Comparison of ENCODE assay signal across 16 cellular contexts in genomic region chr9:127035423-127035822, GRCh38.
A peak's percentile ranks its signal among the peaks of the same experiment; 100 is the strongest.
DNase-seq lines count a peak whose midpoint lies in the region; ATAC-seq and TF ChIP-seq lines count a peak whose summit lies in the region.
"Had no signal": no experiment of that assay in that cellular context is flagged by ENCODE, and none has a peak within 500 bp of the region (broad histone marks: within the 10 kb centered on the region; RNA-seq: fewer than 3 reads in every experiment).

No MANE protein-coding gene starts in this region.

- DNase-seq in breast epithelium (ENCODE audit: low spot score in 2 of 2): no peak
- DNase-seq in MCF 10A (ENCODE audit: unreplicated experiment): no peak
- DNase-seq in left cardiac atrium: peak; percentile 64
- peak; percentile 72 for DNase-seq in sciatic nerve (ENCODE audit: low spot score)
- no peak for DNase-seq in vagina (ENCODE audit: extremely low spot score in 2 of 2)
- DNase-seq in nucleus accumbens (lab: John Stamatoyannopoulos, UW): no peak
- DNase-seq in SIG-M5 (lab: John Stamatoyannopoulos, UW): no peak
- DNase-seq: cerebellar nuclear complex; MG63; occipital lobe; stimulated activated CD4-positive, alpha-beta T cell treated with anti-CD3 and anti-CD28 coated beads, Interleukin-15, amount 100 ng/mL, for 24 hours; T-helper 2 cell had no signal

- H3K4me1 ChIP-seq in breast epithelium (peaks cover 0 to 21% of the 10 kb centered on the region in 2 donors), vagina (peaks cover 25% of the 10 kb centered on the region)

- CTCF ChIA-PET in MCF 10A (lab: Yijun Ruan, JAX): no interaction called here

- no peaks in the 10 kb centered on the region for H3K4me1 Mint-ChIP-seq in MCF 10A (ENCODE audit: insufficient read depth, unreplicated experiment)
- H3K4me1 Mint-ChIP-seq: activated naive CD4-positive, alpha-beta T cell treated with anti-CD3 and anti-CD28 coated beads, Interleukin-2, amount 50 U/mL, for 24 hours had no signal

- TF ChIP-seq POLR2A in breast epithelium (IDR thresholded peaks at IDR 0.05) (no peak), vagina (IDR thresholded peaks at IDR 0.05) (no peak)

- intact Hi-C loops in breast epithelium (cut with DNase I; ENCODE audit: low total_unique reads): no loop called here
- intact Hi-C loops in MCF 10A (cut with micrococcal nuclease): no loop called here
- intact Hi-C loops in left cardiac atrium (cut with DNase I): no loop called here
- intact Hi-C loops in sciatic nerve (cut with DNase I): no loop called here
- intact Hi-C loops in vagina (cut with DNase I): loop anchor here (5.0 to 10.0 kb wide), 2 partner anchors 89 to 152 kb away; partner anchors contain the start of gene ANGPTL2

- no peak overlapping the region for H3K27ac Mint-ChIP-seq in MCF 10A (ENCODE audit: low read depth, unreplicated experiment)
- H3K27ac Mint-ChIP-seq: activated naive CD4-positive, alpha-beta T cell treated with anti-CD3 and anti-CD28 coated beads, Interleukin-2, amount 50 U/mL, for 24 hours; type B pancreatic cell had no signal

- H3K36me3 Mint-ChIP-seq in MCF 10A (ENCODE audit: insufficient read depth, unreplicated experiment): no peaks in the 10 kb centered on the region
- H3K36me3 Mint-ChIP-seq: type B pancreatic cell had no signal

- peak; percentile 90 to 91 for ATAC-seq in left cardiac atrium
- peak; percentile 90 for ATAC-seq in sciatic nerve
- no peak for ATAC-seq in HG03342 (IDR thresholded peaks at IDR 0.05; ENCODE audit: unreplicated experiment)

- H3K4me3 ChIP-seq in breast epithelium: no peak overlapping the region
- no peak overlapping the region for H3K4me3 ChIP-seq in vagina
- H3K4me3 ChIP-seq: MG63 had no signal

- H3K9me3 ChIP-seq in breast epithelium (no peaks in the 10 kb centered on the region), vagina (no peaks in the 10 kb centered on the region)
- H3K9me3 ChIP-seq: MG63 had no signal

- H3K27ac ChIP-seq in breast epithelium: peak overlapping the region; percentile 75 to 85
- peak overlapping the region; percentile 77 for H3K27ac ChIP-seq in vagina
- H3K27ac ChIP-seq: 22Rv1 had no signal

- no peak for TF ChIP-seq CTCF in breast epithelium (IDR thresholded peaks at IDR 0.05)
- no peak for TF ChIP-seq CTCF in MCF 10A (IDR thresholded peaks at IDR 0.05; ENCODE audit: unreplicated experiment)
- TF ChIP-seq CTCF in vagina (IDR thresholded peaks at IDR 0.05): no peak

- H3K27me3 ChIP-seq in breast epithelium: no peaks in the 10 kb centered on the region
- H3K27me3 ChIP-seq in vagina: no peaks in the 10 kb centered on the region
- H3K27me3 ChIP-seq: MG63 had no signal

- POLR2A ChIA-PET in MCF 10A (lab: Yijun Ruan, JAX): no interaction called here

- no peaks in the 10 kb centered on the region for H3K9me3 Mint-ChIP-seq in MCF 10A (ENCODE audit: unreplicated experiment)
- H3K9me3 Mint-ChIP-seq: activated naive CD4-positive, alpha-beta T cell treated with anti-CD3 and anti-CD28 coated beads, Interleukin-2, amount 50 U/mL, for 24 hours; type B pancreatic cell had no signal

- BruUV-seq in MCF 10A (replicated peaks; lab: Mats Ljungman, UMichigan): no TSS peak

- H3K4me3 Mint-ChIP-seq in MCF 10A (ENCODE audit: unreplicated experiment): no peak overlapping the region
- H3K4me3 Mint-ChIP-seq: activated naive CD4-positive, alpha-beta T cell treated with anti-CD3 and anti-CD28 coated beads, Interleukin-2, amount 50 U/mL, for 24 hours; type B pancreatic cell had no signal

- no peaks in the 10 kb centered on the region for H3K27me3 Mint-ChIP-seq in MCF 10A (ENCODE audit: insufficient read depth, unreplicated experiment)
- H3K27me3 Mint-ChIP-seq: activated naive CD4-positive, alpha-beta T cell treated with anti-CD3 and anti-CD28 coated beads, Interleukin-2, amount 50 U/mL, for 24 hours; type B pancreatic cell had no signal

- H3K36me3 ChIP-seq in breast epithelium (no peaks in the 10 kb centered on the region), vagina (no peaks in the 10 kb centered on the region)
- H3K36me3 ChIP-seq: MG63 had no signal

Comparison
In these comparisons a context has a peak if more than half of its experiments do, and no peak if none do; other contexts are left out.
1. DNase-seq: peak in left cardiac atrium (single experiment) and sciatic nerve (single experiment); none in breast epithelium (0 of 2), MCF 10A (single experiment), vagina (0 of 2), nucleus accumbens (0 of 56) and SIG-M5 (single experiment).